1 cellular context compared by ENCODE assay signal in genomic region chr1:1237874-1238701, GRCh38.
TF ChIP-seq lines count a peak whose summit lies in the region.

No MANE protein-coding gene starts in this region.

TF ChIP-seq in GM12878, 131 proteins besides CTCF, POLR2A, EP300 and RAD21:
- TF ChIP-seq PKNOX1 (IDR thresholded peaks at IDR 0.05) (peak; percentile 20; the same call in 1 of the 2 replicates), SMC3 (IDR thresholded peaks at IDR 0.05; ENCODE audit: borderline replicate concordance, low read length) (no peak), NR2F1 (conservative IDR thresholded peaks at IDR 0.05) (peak; percentile 47; the same call in 1 of the 2 replicates), HDAC6 (IDR thresholded peaks at IDR 0.05; ENCODE audit: unreplicated experiment) (no peak), BACH1 (IDR thresholded peaks at IDR 0.05; ENCODE audit: borderline replicate concordance) (peak; percentile 61; the same call in 1 of the 2 replicates), DPF2 (IDR thresholded peaks at IDR 0.05) (0 out of 2 replicates have a peak, but pooled peaks have one; percentile 41), MTA2 (IDR thresholded peaks at IDR 0.05; ENCODE audit: low read depth) (0 out of 2 replicates have a peak, but pooled peaks have one; percentile 19), PAX5 (IDR thresholded peaks at IDR 0.05; ENCODE audit: borderline replicate concordance, low read depth, low read length) (no peak), TCF12 (IDR thresholded peaks at IDR 0.05; ENCODE audit: low read depth, low read length) (0 out of 2 replicates have a peak, but pooled peaks have one; percentile 12), BHLHE40 (IDR thresholded peaks at IDR 0.05; ENCODE audit: borderline replicate concordance in 1 of 2, low read depth in 2 of 2, low read length in 1 of 2) (peak; percentile 48 to 80; a peak in 3 of 4 replicates)
